In genomic region chr17:42677012-42677857, GRCh38 we compare ENCODE assay signal across 1 cellular context.
TF ChIP-seq lines count a peak whose summit lies in the region.

No MANE protein-coding gene starts in this region.

TF ChIP-seq in SK-N-SH, 30 proteins besides CTCF, POLR2A, EP300 and RAD21 (continued from another document):
- TF ChIP-seq USF1 (IDR thresholded peaks at IDR 0.05; ENCODE audit: borderline replicate concordance, low read depth) (peak; percentile 94), RFX5 (IDR thresholded peaks at IDR 0.05; ENCODE audit: low read length) (peak; percentile 93)
